ENCODE assay signal across 8 cellular contexts in the genomic region with DNA sequence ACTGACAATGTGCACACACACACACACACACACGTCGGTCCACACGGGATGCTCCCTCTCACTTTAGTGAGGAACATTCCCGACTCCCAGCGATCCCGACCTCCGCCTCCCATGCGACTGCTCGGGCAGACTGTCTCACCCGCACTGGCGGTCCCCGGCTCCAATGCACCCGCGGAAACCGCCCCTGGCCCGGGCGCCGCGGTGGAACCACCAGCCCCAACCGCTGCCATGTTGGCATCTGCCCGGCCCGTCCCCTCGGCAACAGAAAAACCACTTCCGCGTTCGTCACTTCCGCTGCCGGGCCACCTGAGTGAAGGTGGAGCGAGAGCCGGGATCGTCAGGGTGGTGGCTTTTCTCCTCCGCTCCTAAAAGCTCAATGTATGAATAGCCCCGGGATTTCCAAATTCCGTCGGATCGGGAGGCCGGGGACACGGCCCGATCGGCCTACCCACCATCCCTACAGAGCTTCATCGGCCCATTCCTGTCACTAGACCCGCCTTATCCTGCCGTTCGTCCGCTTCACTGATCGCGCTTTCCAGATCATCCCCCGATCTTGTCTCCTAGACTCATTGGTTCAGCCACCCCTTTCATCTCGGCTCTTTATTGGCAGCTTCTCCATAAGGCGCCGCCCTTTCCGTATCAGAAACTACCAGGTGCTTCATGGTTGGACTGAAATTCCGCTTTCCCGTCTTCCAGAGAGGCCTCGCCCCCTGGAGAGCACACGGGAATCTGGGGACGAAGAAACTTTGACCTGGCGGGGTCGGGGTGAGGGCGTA. TPM values are rescaled to one million over a fixed set of nuclear protein-coding genes. Genes with fewer than 3 reads are reported as not detected.
DNase-seq lines count a peak whose midpoint lies in the region; ATAC-seq and TF ChIP-seq lines count a peak whose summit lies in the region.

Gene SLC35A2 (minus strand): TSS at position 240 of the 776 bp plus-strand sequence. CDS start 10 bp downstream, at position 230.

- under 1% methylated on average over 60 of the region's 60 CpGs for WGBS in liver

- H3K36me3 ChIP-seq in BE2C (no peaks in the 10 kb centered on the region), liver (ENCODE audit: control insufficient read depth in 4 of 4, insufficient read depth in 3 of 4, low read depth in 1 of 4, low read length in 3 of 4) (peaks cover 0 to 4% (median 3%) of the 10 kb centered on the region in 4 donors)

- H3K4me1 ChIP-seq in BE2C (no peaks in the 10 kb centered on the region), liver (ENCODE audit: control insufficient read depth in 4 of 4, insufficient read depth in 4 of 4, low read length in 3 of 4) (peaks cover 5 to 20% (median 13%) of the 10 kb centered on the region in 4 donors)

- TF ChIP-seq RAD21 in liver (IDR thresholded peaks at IDR 0.05): peak; percentile 7 to 17

- no peak for TF ChIP-seq CTCF in BE2C (IDR thresholded peaks at IDR 0.05; ENCODE audit: low read depth, low read length)
- TF ChIP-seq CTCF in liver (IDR thresholded peaks at IDR 0.05; ENCODE audit: low read depth, low read length, missing input control): no peak

- H3K27me3 ChIP-seq in BE2C (no peaks in the 10 kb centered on the region), liver (ENCODE audit: control insufficient read depth in 4 of 4, insufficient read depth in 4 of 4, low read length in 3 of 4) (no peaks in the 10 kb centered on the region)

- peak within 1 kb of the TSS; percentile 73 for H3K4me3 ChIP-seq in BE2C (ENCODE audit: low read depth, low read length)
- peak within 1 kb of the TSS; percentile 73 to 82 (median 81) for H3K4me3 ChIP-seq in liver (ENCODE audit: low read depth in 1 of 3, low read length in 3 of 3)

- peak; percentile 72 for DNase-seq in BE2C
- peak; percentile 73 for DNase-seq in NCI-H82 treated with DMSO at 0.1 percent for 48 hours (lab: John Stamatoyannopoulos, UW; ENCODE audit: unreplicated experiment)
- peak; percentile 87 to 90 for DNase-seq in activated CD4-positive, alpha-beta T cell treated with anti-CD3 and anti-CD28 coated beads, Interleukin-2, amount 50 U/mL, for 48 hours
- DNase-seq in dermis microvascular lymphatic vessel endothelial cell (ENCODE audit: low read depth in 2 of 2): peak; percentile 81 to 89
- peak; percentile 84 for DNase-seq in stimulated activated CD4-positive, alpha-beta T cell treated with anti-CD3 and anti-CD28 coated beads, Interleukin-4, amount 100 ng/mL, for 1 hour

- no peaks in the 10 kb centered on the region for H3K9me3 ChIP-seq in BE2C
- no peaks in the 10 kb centered on the region for H3K9me3 ChIP-seq in liver (ENCODE audit: control insufficient read depth in 4 of 4, low read length in 3 of 4)

- peak within 1 kb of the TSS; percentile 72 to 74 for H3K27ac ChIP-seq in liver (ENCODE audit: low read depth in 1 of 2, low read length in 2 of 2)

- H3K9ac ChIP-seq in liver (ENCODE audit: low read depth in 1 of 2, low read length in 2 of 2): peak within 1 kb of the TSS in 1 of 2 donors; percentile 41

- peak; percentile 53 for ATAC-seq in GM19328 (IDR thresholded peaks at IDR 0.05; ENCODE audit: unreplicated experiment)
- ATAC-seq in HG03565 (IDR thresholded peaks at IDR 0.05; ENCODE audit: unreplicated experiment): peak; percentile 37

TF ChIP-seq in liver, 16 proteins besides CTCF, POLR2A, EP300 and RAD21:
- peak; percentile 65 to 76 for TF ChIP-seq RXRA (IDR thresholded peaks at IDR 0.05)
- TF ChIP-seq GABPA (IDR thresholded peaks at IDR 0.05 in 1 of 2, conservative IDR thresholded peaks at IDR 0.05 in 1 of 2): peak; percentile 71 to 89
- peak; percentile 71 to 82 for TF ChIP-seq HNF4A (conservative IDR thresholded peaks at IDR 0.05)
- peak; percentile 35 for TF ChIP-seq HNF4G (IDR thresholded peaks at IDR 0.05)
- peak; percentile 44 for TF ChIP-seq NR2F2 (IDR thresholded peaks at IDR 0.05)
- TF ChIP-seq ZBTB33 (IDR thresholded peaks at IDR 0.05): no peak
- TF ChIP-seq, protein P1, sequence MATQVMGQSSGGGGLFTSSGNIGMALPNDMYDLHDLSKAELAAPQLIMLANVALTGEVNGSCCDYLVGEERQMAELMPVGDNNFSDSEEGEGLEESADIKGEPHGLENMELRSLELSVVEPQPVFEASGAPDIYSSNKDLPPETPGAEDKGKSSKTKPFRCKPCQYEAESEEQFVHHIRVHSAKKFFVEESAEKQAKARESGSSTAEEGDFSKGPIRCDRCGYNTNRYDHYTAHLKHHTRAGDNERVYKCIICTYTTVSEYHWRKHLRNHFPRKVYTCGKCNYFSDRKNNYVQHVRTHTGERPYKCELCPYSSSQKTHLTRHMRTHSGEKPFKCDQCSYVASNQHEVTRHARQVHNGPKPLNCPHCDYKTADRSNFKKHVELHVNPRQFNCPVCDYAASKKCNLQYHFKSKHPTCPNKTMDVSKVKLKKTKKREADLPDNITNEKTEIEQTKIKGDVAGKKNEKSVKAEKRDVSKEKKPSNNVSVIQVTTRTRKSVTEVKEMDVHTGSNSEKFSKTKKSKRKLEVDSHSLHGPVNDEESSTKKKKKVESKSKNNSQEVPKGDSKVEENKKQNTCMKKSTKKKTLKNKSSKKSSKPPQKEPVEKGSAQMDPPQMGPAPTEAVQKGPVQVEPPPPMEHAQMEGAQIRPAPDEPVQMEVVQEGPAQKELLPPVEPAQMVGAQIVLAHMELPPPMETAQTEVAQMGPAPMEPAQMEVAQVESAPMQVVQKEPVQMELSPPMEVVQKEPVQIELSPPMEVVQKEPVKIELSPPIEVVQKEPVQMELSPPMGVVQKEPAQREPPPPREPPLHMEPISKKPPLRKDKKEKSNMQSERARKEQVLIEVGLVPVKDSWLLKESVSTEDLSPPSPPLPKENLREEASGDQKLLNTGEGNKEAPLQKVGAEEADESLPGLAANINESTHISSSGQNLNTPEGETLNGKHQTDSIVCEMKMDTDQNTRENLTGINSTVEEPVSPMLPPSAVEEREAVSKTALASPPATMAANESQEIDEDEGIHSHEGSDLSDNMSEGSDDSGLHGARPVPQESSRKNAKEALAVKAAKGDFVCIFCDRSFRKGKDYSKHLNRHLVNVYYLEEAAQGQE (IDR thresholded peaks at IDR 0.05): peak; percentile 13
- no peak for TF ChIP-seq JUND (IDR thresholded peaks at IDR 0.05)
- no peak for TF ChIP-seq TAF1 (conservative IDR thresholded peaks at IDR 0.05)
- no peak for TF ChIP-seq ATF3 (IDR thresholded peaks at IDR 0.05)
- TF ChIP-seq, protein P2, sequence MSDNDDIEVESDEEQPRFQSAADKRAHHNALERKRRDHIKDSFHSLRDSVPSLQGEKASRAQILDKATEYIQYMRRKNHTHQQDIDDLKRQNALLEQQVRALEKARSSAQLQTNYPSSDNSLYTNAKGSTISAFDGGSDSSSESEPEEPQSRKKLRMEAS (IDR thresholded peaks at IDR 0.05): peak; percentile 36
- peak; percentile 80 for TF ChIP-seq YY1 (IDR thresholded peaks at IDR 0.05)
- TF ChIP-seq EGR1 (IDR thresholded peaks at IDR 0.05; ENCODE audit: low read depth in 2 of 2): no peak
- TF ChIP-seq SP1 (IDR thresholded peaks at IDR 0.05): peak; percentile 73
- TF ChIP-seq FOXA1 (IDR thresholded peaks at IDR 0.05): no peak
- no peak for TF ChIP-seq FOXA2 (IDR thresholded peaks at IDR 0.05)

RNA-seq across cellular contexts. Expression of gene SLC35A2, which starts in this region (rescaled TPM):
- polyA plus RNA-seq in BE2C (2012; ENCODE audit: insufficient read depth, insufficient read length, low read depth): 49.5 TPM
- total RNA-seq in dermis microvascular lymphatic vessel endothelial cell: 8.1 and 15.9 TPM in 2 replicates
- total RNA-seq in liver: 10 to 100 TPM; 10.0 to 15.5 TPM
- 10 to 100 TPM; 13.3 to 26.9 TPM for polyA plus RNA-seq in liver

Comparison
In these comparisons a context has a peak if more than half of its experiments do, and no peak if none do; other contexts are left out.
1. Peak in every context shown above with its lines: DNase-seq, ATAC-seq, H3K4me3 ChIP-seq and H3K27ac ChIP-seq.